In the genomic region with DNA sequence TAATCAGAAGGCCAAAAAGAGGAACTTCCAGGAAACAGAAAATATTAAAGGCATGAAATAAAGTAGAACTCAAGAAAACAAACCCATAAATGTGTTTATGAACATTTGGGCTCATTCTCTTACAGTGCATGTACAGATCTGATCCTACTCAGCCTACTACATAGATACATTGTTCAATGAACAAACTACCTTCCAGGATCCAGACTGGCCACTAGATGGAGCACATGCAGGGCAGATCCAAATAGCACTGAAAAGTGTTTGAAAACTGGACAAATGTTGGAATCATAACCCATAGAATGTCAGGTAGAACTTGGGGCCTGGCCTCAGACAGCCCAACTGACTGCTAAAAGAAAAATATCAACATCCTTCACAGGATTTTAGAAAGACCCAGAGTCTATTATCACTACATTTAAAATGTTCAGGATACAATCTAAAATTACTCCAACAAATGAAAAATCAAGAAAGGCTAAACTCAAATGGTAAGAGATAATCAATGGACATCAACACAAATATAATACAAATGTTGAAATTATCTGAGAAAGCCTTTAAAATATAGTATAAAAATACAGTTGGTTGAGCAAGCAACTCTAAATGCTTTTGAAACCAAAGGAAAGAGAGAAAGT, we compare ENCODE assay signal across 8 cellular contexts.
DNase-seq lines count a peak whose midpoint lies in the region; ATAC-seq, FAIRE-seq and TF ChIP-seq lines count a peak whose summit lies in the region.

No MANE protein-coding gene starts in this region.

- FAIRE-seq in D721Med (lab: Jason Lieb, UNC): no peak
- no peak for FAIRE-seq in bronchial epithelial cell (lab: Jason Lieb, UNC)

- H3K9me3 ChIP-seq in osteoblast (ENCODE audit: low read depth, low read length): no peaks in the 10 kb centered on the region

- intact Hi-C loops in Right ventricle myocardium inferior (cut with DNase I): loop anchor here (5.0 kb wide), 1 partner anchor 62 kb away; no protein-coding TSS in a partner anchor

- no peak overlapping the region for H3K4me2 ChIP-seq in osteoblast (ENCODE audit: insufficient read depth, low read length)

- H3K4me1 ChIP-seq in osteoblast (ENCODE audit: insufficient read depth, low read length): peaks cover 13% of the 10 kb centered on the region

- H3K27ac ChIP-seq in osteoblast (ENCODE audit: low read depth, low read length): no peak overlapping the region

- H4K20me1 ChIP-seq in osteoblast (ENCODE audit: insufficient read depth, low read length): no peaks in the 10 kb centered on the region

- no peaks in the 10 kb centered on the region for H3K79me2 ChIP-seq in osteoblast (ENCODE audit: insufficient read depth, low read length)

- DNase-seq in D721Med (ENCODE audit: insufficient read length, low spot score): no peak
- DNase-seq in NCI-H524 (lab: John Stamatoyannopoulos, UW): peak; percentile 35 to 65
- DNase-seq in bronchial epithelial cell (ENCODE audit: low read depth): peak; percentile 44
- no peak for DNase-seq in osteoblast (ENCODE audit: insufficient read length, low spot score, missing footprints)
- DNase-seq in Right ventricle myocardium inferior (ENCODE audit: missing footprints): no peak

- ATAC-seq in GM21381 (IDR thresholded peaks at IDR 0.05; ENCODE audit: unreplicated experiment): peak; percentile 52
- ATAC-seq in activated CD4-positive, CD25-positive, alpha-beta regulatory T cell treated with anti-CD3 and anti-CD28 coated beads, Interleukin-2, amount 50 U/mL, for 24 hours: no peak
- ATAC-seq in GM18858 (IDR thresholded peaks at IDR 0.05; ENCODE audit: unreplicated experiment): no peak
- ATAC-seq in Right ventricle myocardium inferior: no peak

- no peaks in the 10 kb centered on the region for H3K27me3 ChIP-seq in bronchial epithelial cell (ENCODE audit: control insufficient read depth, insufficient read depth, low read length)
- peaks cover 3% of the 10 kb centered on the region for H3K27me3 ChIP-seq in osteoblast (ENCODE audit: insufficient read depth, low read length)

- TF ChIP-seq CTCF in D721Med (IDR thresholded peaks at IDR 0.05; ENCODE audit: insufficient read depth, missing control alignments) (peak; percentile 86), bronchial epithelial cell (IDR thresholded peaks at IDR 0.05; ENCODE audit: insufficient read depth, low read length, severe bottlenecking) (peak; percentile 66), osteoblast (IDR thresholded peaks at IDR 0.05; ENCODE audit: extremely low read depth, low read depth, low read length) (peak; percentile 81)

- H3K36me3 ChIP-seq in bronchial epithelial cell (ENCODE audit: control insufficient read depth, insufficient read depth, low read length): no peaks in the 10 kb centered on the region
- H3K36me3 ChIP-seq in osteoblast (ENCODE audit: insufficient read depth, low read length): no peaks in the 10 kb centered on the region

- no peak overlapping the region for H2AFZ ChIP-seq in osteoblast (ENCODE audit: low read length)

- no peak overlapping the region for H3K4me3 ChIP-seq in bronchial epithelial cell (ENCODE audit: low read depth, low read length)
- no peak overlapping the region for H3K4me3 ChIP-seq in osteoblast (ENCODE audit: insufficient read depth, low read length)

Comparison
In these comparisons a context has a peak if more than half of its experiments do, and no peak if none do; other contexts are left out.
1. DNase-seq: peak in NCI-H524 (2 of 2) and bronchial epithelial cell (single experiment); none in D721Med (single experiment), osteoblast (single experiment) and Right ventricle myocardium inferior (single experiment).
2. Peak in every context shown above with its lines, with median percentiles within 50 percentile points of each other: CTCF ChIP-seq.